1 cellular context compared by ENCODE assay signal in the genomic region with DNA sequence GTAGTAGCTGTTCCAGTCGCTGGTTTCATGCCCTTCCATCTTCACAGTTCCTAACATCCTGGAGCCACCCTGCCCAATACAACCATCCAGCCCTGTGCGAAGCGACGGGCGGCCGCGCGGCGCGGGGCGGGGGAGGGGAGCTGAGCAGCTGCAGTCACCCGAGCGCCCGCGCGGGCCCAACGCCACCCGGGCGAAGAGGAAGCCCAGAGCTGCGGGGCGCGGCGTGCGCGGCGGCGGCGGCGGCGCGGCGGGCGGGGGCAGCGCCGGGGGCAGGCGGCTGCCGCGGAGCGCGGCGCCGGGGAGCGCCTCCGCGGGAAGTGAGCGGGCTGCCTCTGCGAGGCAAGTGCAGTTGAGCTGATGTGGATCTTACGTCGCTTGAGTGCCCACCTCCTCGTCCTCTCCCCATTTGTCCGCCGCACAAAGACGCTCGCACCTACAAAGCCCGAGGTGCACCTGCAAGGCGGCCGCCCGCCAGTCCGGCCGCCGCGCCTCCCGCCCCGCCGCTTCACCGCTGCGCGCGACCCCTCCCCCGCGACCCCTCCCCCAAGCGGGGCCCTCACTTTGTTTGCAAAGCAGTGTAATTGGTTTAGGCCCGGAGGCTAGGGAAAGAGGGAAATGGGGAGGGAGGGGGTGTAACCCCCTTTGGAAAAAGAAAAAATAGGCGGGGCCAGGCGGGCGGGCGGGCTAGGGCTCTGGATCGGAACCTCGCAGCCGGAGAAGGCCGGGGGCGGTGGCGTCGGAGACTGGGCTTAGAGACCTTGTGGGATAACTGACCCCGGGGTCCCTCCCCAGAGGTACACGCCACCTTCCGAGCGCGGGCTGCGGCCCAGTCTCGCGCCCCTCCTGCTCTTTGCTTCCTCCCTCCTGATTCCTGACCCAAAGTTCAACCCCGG.
TF ChIP-seq lines count a peak whose summit lies in the region.

A gene (minus strand): TSS at position 334 of the 893 bp plus-strand sequence. CDS start 277 bp downstream, at position 57.
A gene with protein sequence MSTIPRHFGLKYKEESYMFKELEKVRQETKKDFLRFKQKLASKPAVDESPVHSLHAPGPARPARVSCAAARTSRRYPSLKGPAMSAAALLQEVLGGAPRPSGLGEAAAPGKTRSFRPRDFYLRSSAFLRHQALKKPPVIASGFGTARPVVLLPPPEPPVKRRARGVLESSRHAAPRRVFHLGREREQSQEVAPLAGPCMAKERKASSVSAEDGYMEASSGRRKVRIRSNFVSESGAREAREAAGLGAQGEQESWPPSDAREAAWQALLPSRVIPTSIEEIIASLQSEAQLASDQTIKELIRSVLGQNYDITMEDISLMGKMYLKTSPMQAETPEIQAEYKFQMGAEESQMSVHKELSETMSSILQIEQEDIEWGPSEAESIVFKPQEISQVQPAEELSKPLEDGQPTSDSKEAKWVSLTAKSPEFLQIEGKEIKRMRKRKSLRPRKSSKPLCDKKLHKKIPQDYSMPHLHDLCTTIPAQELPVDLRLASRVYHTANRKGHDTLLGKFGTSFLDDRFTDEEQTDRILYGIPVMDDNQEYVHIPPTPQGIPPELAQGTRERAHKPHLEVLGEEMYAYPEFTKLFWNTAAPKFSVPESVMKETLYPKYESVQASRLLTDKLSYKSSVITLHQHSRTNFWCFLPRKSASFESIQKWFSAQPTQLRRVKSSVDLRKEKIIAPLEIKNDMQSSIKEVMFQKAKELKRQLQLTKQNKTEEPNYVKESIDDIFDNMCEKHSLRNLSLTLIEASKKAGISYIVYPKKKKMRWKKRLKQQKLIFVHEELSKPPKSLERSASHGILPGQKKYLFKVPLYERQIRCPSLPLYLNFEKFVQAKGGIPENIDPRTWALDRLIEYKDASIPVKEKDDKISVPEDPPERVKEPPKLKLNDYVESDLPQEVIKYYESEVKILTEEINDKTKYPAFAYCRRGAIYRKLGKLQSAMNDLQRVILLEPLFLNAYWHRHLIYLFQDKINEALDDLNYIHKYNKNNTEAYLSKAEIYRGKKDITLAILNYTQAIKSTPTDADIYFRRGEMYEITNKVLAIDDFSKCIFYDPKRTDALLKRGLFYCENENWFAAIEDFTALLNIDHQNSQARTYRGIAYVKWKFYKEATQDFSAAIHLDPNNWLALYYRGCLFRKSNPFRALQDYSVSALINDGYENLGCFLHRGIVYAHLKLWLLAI (N-terminal part only) (plus strand): TSS at position 714 of the 893 bp plus-strand sequence. CDS start 26,436 bp downstream, outside the sequence.

TF ChIP-seq in HEK293, 187 proteins besides CTCF, POLR2A, EP300 and RAD21 (continued from another document and continues in another):
- TF ChIP-seq, protein P1, sequence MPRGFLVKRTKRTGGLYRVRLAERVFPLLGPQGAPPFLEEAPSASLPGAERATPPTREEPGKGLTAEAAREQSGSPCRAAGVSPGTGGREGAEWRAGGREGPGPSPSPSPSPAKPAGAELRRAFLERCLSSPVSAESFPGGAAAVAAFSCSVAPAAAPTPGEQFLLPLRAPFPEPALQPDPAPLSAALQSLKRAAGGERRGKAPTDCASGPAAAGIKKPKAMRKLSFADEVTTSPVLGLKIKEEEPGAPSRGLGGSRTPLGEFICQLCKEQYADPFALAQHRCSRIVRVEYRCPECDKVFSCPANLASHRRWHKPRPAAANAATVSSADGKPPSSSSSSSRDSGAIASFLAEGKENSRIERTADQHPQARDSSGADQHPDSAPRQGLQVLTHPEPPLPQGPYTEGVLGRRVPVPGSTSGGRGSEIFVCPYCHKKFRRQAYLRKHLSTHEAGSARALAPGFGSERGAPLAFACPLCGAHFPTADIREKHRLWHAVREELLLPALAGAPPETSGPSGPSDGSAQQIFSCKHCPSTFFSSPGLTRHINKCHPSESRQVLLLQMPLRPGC (tag by site-specific recombination; IDR thresholded peaks at IDR 0.05): no peak
- no peak for TF ChIP-seq ZNF184 (tag by site-specific recombination; IDR thresholded peaks at IDR 0.05)
- TF ChIP-seq ZNF416 (tag by site-specific recombination; IDR thresholded peaks at IDR 0.05): no peak
- TF ChIP-seq IKZF3 (tag by site-specific recombination; IDR thresholded peaks at IDR 0.05): peak; percentile 79; the same call in 1 of the 2 replicates
- TF ChIP-seq ZNF837 (tag by site-specific recombination; IDR thresholded peaks at IDR 0.05): no peak
- no peak for TF ChIP-seq ZNF157 (tag by site-specific recombination; IDR thresholded peaks at IDR 0.05)
- no peak for TF ChIP-seq ZNF654 (tag by site-specific recombination; IDR thresholded peaks at IDR 0.05; ENCODE audit: low read depth)
- TF ChIP-seq HOXC10 (CRISPR knock-in tag; IDR thresholded peaks at IDR 0.05): no peak
- no peak for TF ChIP-seq ZNF555 (tag by site-specific recombination; conservative IDR thresholded peaks at IDR 0.05)
- TF ChIP-seq KLF16 (tag by site-specific recombination; IDR thresholded peaks at IDR 0.05): 0 out of 2 replicates have a peak, but pooled peaks have one; percentile 18
- TF ChIP-seq, protein P2, sequence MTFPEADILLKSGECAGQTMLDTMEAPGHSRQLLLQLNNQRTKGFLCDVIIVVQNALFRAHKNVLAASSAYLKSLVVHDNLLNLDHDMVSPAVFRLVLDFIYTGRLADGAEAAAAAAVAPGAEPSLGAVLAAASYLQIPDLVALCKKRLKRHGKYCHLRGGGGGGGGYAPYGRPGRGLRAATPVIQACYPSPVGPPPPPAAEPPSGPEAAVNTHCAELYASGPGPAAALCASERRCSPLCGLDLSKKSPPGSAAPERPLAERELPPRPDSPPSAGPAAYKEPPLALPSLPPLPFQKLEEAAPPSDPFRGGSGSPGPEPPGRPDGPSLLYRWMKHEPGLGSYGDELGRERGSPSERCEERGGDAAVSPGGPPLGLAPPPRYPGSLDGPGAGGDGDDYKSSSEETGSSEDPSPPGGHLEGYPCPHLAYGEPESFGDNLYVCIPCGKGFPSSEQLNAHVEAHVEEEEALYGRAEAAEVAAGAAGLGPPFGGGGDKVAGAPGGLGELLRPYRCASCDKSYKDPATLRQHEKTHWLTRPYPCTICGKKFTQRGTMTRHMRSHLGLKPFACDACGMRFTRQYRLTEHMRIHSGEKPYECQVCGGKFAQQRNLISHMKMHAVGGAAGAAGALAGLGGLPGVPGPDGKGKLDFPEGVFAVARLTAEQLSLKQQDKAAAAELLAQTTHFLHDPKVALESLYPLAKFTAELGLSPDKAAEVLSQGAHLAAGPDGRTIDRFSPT (tag by site-specific recombination; IDR thresholded peaks at IDR 0.05): no peak
- TF ChIP-seq ZNF791 (tag by site-specific recombination; IDR thresholded peaks at IDR 0.05): no peak
- no peak for TF ChIP-seq ZNF768 (tag by site-specific recombination; IDR thresholded peaks at IDR 0.05)
- TF ChIP-seq ZNF214 (tag by site-specific recombination; IDR thresholded peaks at IDR 0.05; ENCODE audit: borderline replicate concordance): no peak
- TF ChIP-seq ZFP41 (tag by site-specific recombination; IDR thresholded peaks at IDR 0.05; ENCODE audit: borderline replicate concordance): no peak
- no peak for TF ChIP-seq ZNF239 (tag by site-specific recombination; IDR thresholded peaks at IDR 0.05)
- TF ChIP-seq, protein P3, sequence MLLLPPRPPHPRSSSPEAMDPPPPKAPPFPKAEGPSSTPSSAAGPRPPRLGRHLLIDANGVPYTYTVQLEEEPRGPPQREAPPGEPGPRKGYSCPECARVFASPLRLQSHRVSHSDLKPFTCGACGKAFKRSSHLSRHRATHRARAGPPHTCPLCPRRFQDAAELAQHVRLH (tag by site-specific recombination; IDR thresholded peaks at IDR 0.05): no peak
- no peak for TF ChIP-seq ZNF501 (tag by site-specific recombination; IDR thresholded peaks at IDR 0.05)
- TF ChIP-seq ZNF558 (tag by site-specific recombination; IDR thresholded peaks at IDR 0.05): no peak
- no peak for TF ChIP-seq ZNF138 (tag by site-specific recombination; IDR thresholded peaks at IDR 0.05; ENCODE audit: borderline replicate concordance)
- TF ChIP-seq, protein P4, sequence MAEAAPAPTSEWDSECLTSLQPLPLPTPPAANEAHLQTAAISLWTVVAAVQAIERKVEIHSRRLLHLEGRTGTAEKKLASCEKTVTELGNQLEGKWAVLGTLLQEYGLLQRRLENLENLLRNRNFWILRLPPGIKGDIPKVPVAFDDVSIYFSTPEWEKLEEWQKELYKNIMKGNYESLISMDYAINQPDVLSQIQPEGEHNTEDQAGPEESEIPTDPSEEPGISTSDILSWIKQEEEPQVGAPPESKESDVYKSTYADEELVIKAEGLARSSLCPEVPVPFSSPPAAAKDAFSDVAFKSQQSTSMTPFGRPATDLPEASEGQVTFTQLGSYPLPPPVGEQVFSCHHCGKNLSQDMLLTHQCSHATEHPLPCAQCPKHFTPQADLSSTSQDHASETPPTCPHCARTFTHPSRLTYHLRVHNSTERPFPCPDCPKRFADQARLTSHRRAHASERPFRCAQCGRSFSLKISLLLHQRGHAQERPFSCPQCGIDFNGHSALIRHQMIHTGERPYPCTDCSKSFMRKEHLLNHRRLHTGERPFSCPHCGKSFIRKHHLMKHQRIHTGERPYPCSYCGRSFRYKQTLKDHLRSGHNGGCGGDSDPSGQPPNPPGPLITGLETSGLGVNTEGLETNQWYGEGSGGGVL (tag by site-specific recombination; IDR thresholded peaks at IDR 0.05): peak; percentile 72
- TF ChIP-seq ZNF623 (tag by site-specific recombination; IDR thresholded peaks at IDR 0.05): no peak
- TF ChIP-seq, protein P5, sequence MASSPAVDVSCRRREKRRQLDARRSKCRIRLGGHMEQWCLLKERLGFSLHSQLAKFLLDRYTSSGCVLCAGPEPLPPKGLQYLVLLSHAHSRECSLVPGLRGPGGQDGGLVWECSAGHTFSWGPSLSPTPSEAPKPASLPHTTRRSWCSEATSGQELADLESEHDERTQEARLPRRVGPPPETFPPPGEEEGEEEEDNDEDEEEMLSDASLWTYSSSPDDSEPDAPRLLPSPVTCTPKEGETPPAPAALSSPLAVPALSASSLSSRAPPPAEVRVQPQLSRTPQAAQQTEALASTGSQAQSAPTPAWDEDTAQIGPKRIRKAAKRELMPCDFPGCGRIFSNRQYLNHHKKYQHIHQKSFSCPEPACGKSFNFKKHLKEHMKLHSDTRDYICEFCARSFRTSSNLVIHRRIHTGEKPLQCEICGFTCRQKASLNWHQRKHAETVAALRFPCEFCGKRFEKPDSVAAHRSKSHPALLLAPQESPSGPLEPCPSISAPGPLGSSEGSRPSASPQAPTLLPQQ (tag by site-specific recombination; IDR thresholded peaks at IDR 0.05): no peak; the same call in none of the 2 replicates
- TF ChIP-seq GLI4 (tag by site-specific recombination; IDR thresholded peaks at IDR 0.05): no peak
- no peak for TF ChIP-seq ZNF433 (tag by site-specific recombination; IDR thresholded peaks at IDR 0.05; ENCODE audit: low read depth)
- peak; percentile 13; the same call in 1 of the 2 replicates for TF ChIP-seq SP3 (tag by site-specific recombination; IDR thresholded peaks at IDR 0.05)
- TF ChIP-seq, protein P6, sequence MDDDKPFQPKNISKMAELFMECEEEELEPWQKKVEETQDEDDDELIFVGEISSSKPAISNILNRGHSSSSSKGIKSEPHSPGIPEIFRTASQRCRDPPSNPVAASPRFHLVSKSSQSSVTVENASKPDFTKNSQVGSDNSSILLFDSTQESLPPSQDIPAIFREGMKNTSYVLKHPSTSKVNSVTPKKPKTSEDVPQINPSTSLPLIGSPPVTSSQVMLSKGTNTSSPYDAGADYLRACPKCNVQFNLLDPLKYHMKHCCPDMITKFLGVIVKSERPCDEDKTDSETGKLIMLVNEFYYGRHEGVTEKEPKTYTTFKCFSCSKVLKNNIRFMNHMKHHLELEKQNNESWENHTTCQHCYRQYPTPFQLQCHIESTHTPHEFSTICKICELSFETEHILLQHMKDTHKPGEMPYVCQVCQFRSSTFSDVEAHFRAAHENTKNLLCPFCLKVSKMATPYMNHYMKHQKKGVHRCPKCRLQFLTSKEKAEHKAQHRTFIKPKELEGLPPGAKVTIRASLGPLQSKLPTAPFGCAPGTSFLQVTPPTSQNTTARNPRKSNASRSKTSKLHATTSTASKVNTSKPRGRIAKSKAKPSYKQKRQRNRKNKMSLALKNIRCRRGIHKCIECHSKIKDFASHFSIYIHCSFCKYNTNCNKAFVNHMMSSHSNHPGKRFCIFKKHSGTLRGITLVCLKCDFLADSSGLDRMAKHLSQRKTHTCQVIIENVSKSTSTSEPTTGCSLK (tag by site-specific recombination; IDR thresholded peaks at IDR 0.05): no peak
- TF ChIP-seq, protein P7, sequence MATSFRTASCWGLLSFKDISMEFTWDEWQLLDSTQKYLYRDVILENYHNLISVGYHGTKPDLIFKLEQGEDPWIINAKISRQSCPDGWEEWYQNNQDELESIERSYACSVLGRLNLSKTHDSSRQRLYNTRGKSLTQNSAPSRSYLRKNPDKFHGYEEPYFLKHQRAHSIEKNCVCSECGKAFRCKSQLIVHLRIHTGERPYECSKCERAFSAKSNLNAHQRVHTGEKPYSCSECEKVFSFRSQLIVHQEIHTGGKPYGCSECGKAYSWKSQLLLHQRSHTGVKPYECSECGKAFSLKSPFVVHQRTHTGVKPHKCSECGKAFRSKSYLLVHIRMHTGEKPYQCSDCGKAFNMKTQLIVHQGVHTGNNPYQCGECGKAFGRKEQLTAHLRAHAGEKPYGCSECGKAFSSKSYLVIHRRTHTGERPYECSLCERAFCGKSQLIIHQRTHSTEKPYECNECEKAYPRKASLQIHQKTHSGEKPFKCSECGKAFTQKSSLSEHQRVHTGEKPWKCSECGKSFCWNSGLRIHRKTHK (tag by site-specific recombination; IDR thresholded peaks at IDR 0.05): no peak
- TF ChIP-seq ZNF521 (tag by site-specific recombination; IDR thresholded peaks at IDR 0.05): no peak
- TF ChIP-seq, protein P8, sequence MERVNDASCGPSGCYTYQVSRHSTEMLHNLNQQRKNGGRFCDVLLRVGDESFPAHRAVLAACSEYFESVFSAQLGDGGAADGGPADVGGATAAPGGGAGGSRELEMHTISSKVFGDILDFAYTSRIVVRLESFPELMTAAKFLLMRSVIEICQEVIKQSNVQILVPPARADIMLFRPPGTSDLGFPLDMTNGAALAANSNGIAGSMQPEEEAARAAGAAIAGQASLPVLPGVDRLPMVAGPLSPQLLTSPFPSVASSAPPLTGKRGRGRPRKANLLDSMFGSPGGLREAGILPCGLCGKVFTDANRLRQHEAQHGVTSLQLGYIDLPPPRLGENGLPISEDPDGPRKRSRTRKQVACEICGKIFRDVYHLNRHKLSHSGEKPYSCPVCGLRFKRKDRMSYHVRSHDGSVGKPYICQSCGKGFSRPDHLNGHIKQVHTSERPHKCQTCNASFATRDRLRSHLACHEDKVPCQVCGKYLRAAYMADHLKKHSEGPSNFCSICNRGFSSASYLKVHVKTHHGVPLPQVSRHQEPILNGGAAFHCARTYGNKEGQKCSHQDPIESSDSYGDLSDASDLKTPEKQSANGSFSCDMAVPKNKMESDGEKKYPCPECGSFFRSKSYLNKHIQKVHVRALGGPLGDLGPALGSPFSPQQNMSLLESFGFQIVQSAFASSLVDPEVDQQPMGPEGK (tag by site-specific recombination; IDR thresholded peaks at IDR 0.05): peak; percentile 59
- no peak for TF ChIP-seq ZNF777 (tag by site-specific recombination; IDR thresholded peaks at IDR 0.05; ENCODE audit: borderline replicate concordance)
- peak; percentile 79 for TF ChIP-seq ZNF341 (tag by site-specific recombination; IDR thresholded peaks at IDR 0.05; ENCODE audit: low read depth)
- TF ChIP-seq KLF1 (tag by site-specific recombination; IDR thresholded peaks at IDR 0.05): peak; percentile 33; the same call in 1 of the 2 replicates
- no peak for TF ChIP-seq GLIS1 (tag by site-specific recombination; IDR thresholded peaks at IDR 0.05)
- TF ChIP-seq KLF7 (tag by site-specific recombination; IDR thresholded peaks at IDR 0.05; ENCODE audit: borderline replicate concordance): no peak
- no peak for TF ChIP-seq HOXA7 (CRISPR knock-in tag; IDR thresholded peaks at IDR 0.05; ENCODE audit: borderline replicate concordance)
- TF ChIP-seq ZBTB1 (tag by site-specific recombination; IDR thresholded peaks at IDR 0.05): no peak
